Comparison of ENCODE assay signal across 13 cellular contexts in the genomic region with DNA sequence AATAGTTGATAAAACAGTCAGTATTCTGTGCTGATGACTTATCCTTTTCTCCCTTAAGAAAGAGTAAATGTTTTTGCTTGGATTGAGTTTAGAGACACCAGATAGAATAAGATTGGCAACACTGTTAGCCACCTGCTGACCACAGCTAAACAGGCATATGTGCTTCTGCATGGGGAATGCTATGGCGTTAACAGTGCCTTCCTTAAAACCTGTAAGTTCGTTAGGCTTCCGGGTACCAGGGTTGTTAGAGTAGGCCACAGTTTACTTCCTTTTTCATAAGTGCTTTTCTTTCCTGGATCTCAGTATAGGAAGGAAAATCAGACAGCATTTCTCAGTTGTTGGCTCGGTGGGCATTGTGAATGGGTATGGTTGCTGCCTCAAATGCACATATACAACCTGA. TPM values are rescaled to one million over a fixed set of nuclear protein-coding genes. Genes with fewer than 3 reads are reported as not detected.
DNase-seq lines count a peak whose midpoint lies in the region; ATAC-seq and TF ChIP-seq lines count a peak whose summit lies in the region.
"Had no signal": no experiment of that assay in that cellular context is flagged by ENCODE, and none has a peak within 500 bp of the region (broad histone marks: within the 10 kb centered on the region; RNA-seq: fewer than 3 reads in every experiment).

No MANE protein-coding gene starts in this region.

- H3K27ac Mint-ChIP-seq in activated naive CD8-positive, alpha-beta T cell treated with anti-CD3 and anti-CD28 coated beads, Interleukin-2, amount 10 ng/mL, durations not matched to agents 7 days and 5 days = peak overlapping the region; percentile 59

- H3K4me3 Mint-ChIP-seq in activated naive CD8-positive, alpha-beta T cell treated with anti-CD3 and anti-CD28 coated beads, Interleukin-2, amount 10 ng/mL, durations not matched to agents 7 days and 5 days = peak overlapping the region; percentile 51

- H3K36me3 ChIP-seq in muscle layer of duodenum (ENCODE audit: control insufficient read depth in 1 of 2, insufficient read depth in 2 of 2, low read length in 2 of 2) (no peaks in the 10 kb centered on the region), suprapubic skin (no peaks in the 10 kb centered on the region)

- no peak for TF ChIP-seq CTCF in suprapubic skin (IDR thresholded peaks at IDR 0.05)

- H3K36me3 Mint-ChIP-seq in activated naive CD8-positive, alpha-beta T cell treated with anti-CD3 and anti-CD28 coated beads, Interleukin-2, amount 10 ng/mL, durations not matched to agents 7 days and 5 days = peaks cover 39% of the 10 kb centered on the region

- peaks cover 6% of the 10 kb centered on the region for H3K9me3 Mint-ChIP-seq in activated naive CD8-positive, alpha-beta T cell treated with anti-CD3 and anti-CD28 coated beads, Interleukin-2, amount 10 ng/mL, durations not matched to agents 7 days and 5 days

- peak overlapping the region; percentile 25 for H3K27ac ChIP-seq in muscle layer of duodenum (ENCODE audit: low read length)
- no peak overlapping the region for H3K27ac ChIP-seq in suprapubic skin
- H3K27ac ChIP-seq: parathyroid adenoma had no signal

- POLR2A ChIA-PET in activated naive CD8-positive, alpha-beta T cell treated with anti-CD3 and anti-CD28 coated beads, Interleukin-2, amount 10 ng/mL, durations not matched to agents 7 days and 5 days (lab: Charles Lee) = no interaction called here

- no peaks in the 10 kb centered on the region for H3K9me3 ChIP-seq in muscle layer of duodenum (ENCODE audit: control insufficient read depth in 1 of 2, low read length in 2 of 2)
- no peaks in the 10 kb centered on the region for H3K9me3 ChIP-seq in suprapubic skin
- H3K9me3 ChIP-seq: HAP-1 had no signal

- H3K27me3 Mint-ChIP-seq in activated naive CD8-positive, alpha-beta T cell treated with anti-CD3 and anti-CD28 coated beads, Interleukin-2, amount 10 ng/mL, durations not matched to agents 7 days and 5 days = no peaks in the 10 kb centered on the region

- peak; percentile 56 for DNase-seq in CD1c-positive myeloid dendritic cell (ENCODE audit: extremely low spot score)
- peak; percentile 52 for DNase-seq in G401 (ENCODE audit: low spot score)
- DNase-seq in activated naive CD8-positive, alpha-beta T cell treated with anti-CD3 and anti-CD28 coated beads, Interleukin-2, amount 10 ng/mL, durations not matched to agents 7 days and 5 days = no peak
- DNase-seq in glomerular visceral epithelial cell (ENCODE audit: extremely low spot score) = no peak
- no peak for DNase-seq in suprapubic skin (ENCODE audit: low spot score in 2 of 2)
- no peak for DNase-seq in activated gamma-delta T cell (lab: John Stamatoyannopoulos, UW)
- DNase-seq: central memory CD4-positive, alpha-beta T cell; NCI-H187; stimulated activated CD4-positive, alpha-beta T cell treated with anti-CD3 and anti-CD28 coated beads, Interleukin-4, amount 100 ng/mL, for 24 hours had no signal

- 62% methylated on average over 4 of the region's 4 CpGs for WGBS in suprapubic skin

- ATAC-seq in activated naive CD8-positive, alpha-beta T cell treated with anti-CD3 and anti-CD28 coated beads, Interleukin-2, amount 10 ng/mL, durations not matched to agents 7 days and 5 days (ENCODE audit: low read depth) = no peak
- no peak for ATAC-seq in HG03442 (IDR thresholded peaks at IDR 0.05; ENCODE audit: unreplicated experiment)

- in situ Hi-C loops in G401 (cut with HindIII; ENCODE audit: low sequenced_read_pairs) = no loop called here

- TF ChIP-seq EP300 in suprapubic skin (IDR thresholded peaks at IDR 0.05) = no peak

- H3K4me1 ChIP-seq in muscle layer of duodenum (ENCODE audit: control insufficient read depth in 1 of 2, insufficient read depth in 2 of 2, low read length in 2 of 2) (peaks cover 57 to 86% of the 10 kb centered on the region in 2 donors), suprapubic skin (peaks cover 75% of the 10 kb centered on the region)

- H3K27me3 ChIP-seq in muscle layer of duodenum (ENCODE audit: low read depth, low read length) = no peaks in the 10 kb centered on the region
- no peaks in the 10 kb centered on the region for H3K27me3 ChIP-seq in suprapubic skin

- H3K4me1 Mint-ChIP-seq in activated naive CD8-positive, alpha-beta T cell treated with anti-CD3 and anti-CD28 coated beads, Interleukin-2, amount 10 ng/mL, durations not matched to agents 7 days and 5 days = peaks cover 77% of the 10 kb centered on the region

- no peak overlapping the region for H3K4me3 ChIP-seq in muscle layer of duodenum (ENCODE audit: low read depth in 1 of 2, low read length in 2 of 2)
- H3K4me3 ChIP-seq in suprapubic skin = no peak overlapping the region
- H3K4me3 ChIP-seq: HAP-1 had no signal

- TF ChIP-seq POLR2A in suprapubic skin (IDR thresholded peaks at IDR 0.05) = no peak

RNA-seq across cellular contexts. Expression of a gene that starts 22.8 kb away (rescaled TPM):
- 32.1 and 39.7 TPM in 2 replicates for total RNA-seq in G401 (2014; rRNA removed; shearing (Covaris generic))
- total RNA-seq in activated naive CD8-positive, alpha-beta T cell treated with anti-CD3 and anti-CD28 coated beads, Interleukin-2, amount 10 ng/mL, durations not matched to agents 7 days and 5 days = 10 to 100 TPM; 72.6 to 75.2 TPM
- 10 to 100 TPM; 25.8 to 32.6 (median 32.0) TPM for total RNA-seq in suprapubic skin

Comparison
In these comparisons a context has a peak if more than half of its experiments do, and no peak if none do; other contexts are left out.
1. DNase-seq: peak in CD1c-positive myeloid dendritic cell (single experiment) and G401 (single experiment); none in activated naive CD8-positive, alpha-beta T cell treated with anti-CD3 and anti-CD28 coated beads, Interleukin-2, amount 10 ng/mL, durations not matched to agents 7 days and 5 days (single experiment), glomerular visceral epithelial cell (single experiment), suprapubic skin (0 of 2) and activated gamma-delta T cell (single experiment).